In genomic region chr11:46505741-46506485, GRCh38 we compare ENCODE assay signal across 16 cellular contexts.
DNase-seq lines count a peak whose midpoint lies in the region; ATAC-seq lines count a peak whose summit lies in the region.
"Had no signal": no experiment of that assay in that cellular context is flagged by ENCODE, and none has a peak within 500 bp of the region (broad histone marks: within the 10 kb centered on the region; RNA-seq: fewer than 3 reads in every experiment).

No MANE protein-coding gene starts in this region.

- H3K9me3 Mint-ChIP-seq in activated naive CD4-positive, alpha-beta T cell treated with anti-CD3 and anti-CD28 coated beads, Interleukin-2, amount 50 U/mL, for 72 hours, result no peaks in the 10 kb centered on the region
- H3K9me3 Mint-ChIP-seq: T-cell had no signal

- H3K27ac Mint-ChIP-seq in activated naive CD4-positive, alpha-beta T cell treated with anti-CD3 and anti-CD28 coated beads, Interleukin-2, amount 50 U/mL, for 72 hours, result peak overlapping the region; percentile 49 to 93

- ATAC-seq in activated naive CD4-positive, alpha-beta T cell treated with anti-CD3 and anti-CD28 coated beads, Interleukin-2, amount 50 U/mL, for 72 hours, result no peak
- ATAC-seq in left cardiac atrium, result peak; percentile 65 to 87
- ATAC-seq: psoas muscle, T-cell had no signal

- DNase-seq in activated naive CD4-positive, alpha-beta T cell treated with anti-CD3 and anti-CD28 coated beads, Interleukin-2, amount 50 U/mL, for 72 hours (ENCODE audit: low spot score in 2 of 2), result no peak
- DNase-seq in activated naive CD4-positive, alpha-beta T cell treated with Interleukin-2 at 50 U/mL for 16 hours, result no peak
- DNase-seq in amniotic epithelial cell (ENCODE audit: low read depth), result peak; percentile 66
- DNase-seq in left cardiac atrium, result no peak
- DNase-seq in DMS79 treated with DMSO at 0.1 percent for 48 hours (lab: John Stamatoyannopoulos, UW), result no peak
- no peak for DNase-seq in NCI-H187 treated with DMSO at 0.1 percent for 48 hours (lab: John Stamatoyannopoulos, UW)
- no peak for DNase-seq in NCI-H1105 (lab: John Stamatoyannopoulos, UW)
- DNase-seq: activated CD4-positive, CD25-positive, alpha-beta regulatory T cell; NCI-H2029; NCI-H524 treated with DMSO at 0.1 percent for 48 hours; Peyer's patch; psoas muscle; T-cell; testis had no signal

- H3K36me3 Mint-ChIP-seq in activated naive CD4-positive, alpha-beta T cell treated with anti-CD3 and anti-CD28 coated beads, Interleukin-2, amount 50 U/mL, for 72 hours, result no peaks in the 10 kb centered on the region

- intact Hi-C loops in left cardiac atrium (cut with DNase I), result no loop called here

- peak overlapping the region; percentile 47 for H3K27ac ChIP-seq in temporal lobe (ENCODE audit: low read depth, low read length)
- H3K27ac ChIP-seq: ascending aorta, psoas muscle, testis had no signal

Comparison
In these comparisons a context has a peak if more than half of its experiments do, and no peak if none do; other contexts are left out.
1. ATAC-seq: peak in left cardiac atrium (2 of 2); none in activated naive CD4-positive, alpha-beta T cell treated with anti-CD3 and anti-CD28 coated beads, Interleukin-2, amount 50 U/mL, for 72 hours (0 of 2).